22 cellular contexts compared by ENCODE assay signal in genomic region chr3:155420869-155421486, GRCh38.
DNase-seq lines count a peak whose midpoint lies in the region; ATAC-seq and TF ChIP-seq lines count a peak whose summit lies in the region.
"Had no signal": no experiment of that assay in that cellular context is flagged by ENCODE, and none has a peak within 500 bp of the region (broad histone marks: within the 10 kb centered on the region; RNA-seq: fewer than 3 reads in every experiment).

No MANE protein-coding gene starts in this region.

- TF ChIP-seq CTCF in BJ (IDR thresholded peaks at IDR 0.05; ENCODE audit: insufficient read depth, low read depth, low read length): 0 out of 2 replicates have a peak, but pooled peaks have one; percentile 2
- peak; percentile 37 to 52 for TF ChIP-seq CTCF in brain (conservative IDR thresholded peaks at IDR 0.05)
- peak; percentile 19 to 34 (median 22) for TF ChIP-seq CTCF in nephron (IDR thresholded peaks at IDR 0.05; ENCODE audit: unreplicated experiment in 3 of 3)

- no peaks in the 10 kb centered on the region for H3K27me3 ChIP-seq in BJ (ENCODE audit: control insufficient read depth, insufficient read depth, low read length)
- H3K27me3 ChIP-seq in HUES48 (ENCODE audit: control insufficient read depth, insufficient read depth, low read length): no peaks in the 10 kb centered on the region
- H3K27me3 ChIP-seq: gastrocnemius medialis, left lung, tibial nerve had no signal

- H3K4me3 ChIP-seq in BJ (ENCODE audit: low read depth, low read length): no peak overlapping the region
- no peak overlapping the region for H3K4me3 ChIP-seq in HUES48 (ENCODE audit: low read depth, low read length)
- H3K4me3 ChIP-seq: gastrocnemius medialis, left lung, tibial nerve had no signal

- H3K36me3 ChIP-seq in BJ (ENCODE audit: control insufficient read depth, insufficient read depth, low read length): no peaks in the 10 kb centered on the region
- no peaks in the 10 kb centered on the region for H3K36me3 ChIP-seq in HUES48 (ENCODE audit: control insufficient read depth, insufficient read depth, low read length)
- H3K36me3 ChIP-seq: gastrocnemius medialis, left lung, tibial nerve had no signal

- H3K27ac ChIP-seq in HUES48 (ENCODE audit: low read depth, low read length): peak overlapping the region; percentile 11
- H3K27ac ChIP-seq: gastrocnemius medialis, left lung, tibial nerve had no signal

- CTCF ChIA-PET in BJ (lab: Yijun Ruan, JAX): no interaction called here

- no peak for ATAC-seq in HG02678 (IDR thresholded peaks at IDR 0.05; ENCODE audit: unreplicated experiment)
- ATAC-seq: activated naive CD4-positive, alpha-beta T cell treated with anti-CD3 and anti-CD28 coated beads, Interleukin-2, amount 50 U/mL, for 72 hours; gastrocnemius medialis; left lung; right cardiac atrium; stimulated activated naive CD8-positive, alpha-beta T cell treated with anti-CD3 and anti-CD28 coated beads, Interleukin-15, Interleukin-2, amounts not matched to agents 100 U/mL and 50 U/mL, for 24 hours had no signal

- peak overlapping the region in 3 of 5 experiments; percentile 2 to 33 (median 13) for H3K27ac Mint-ChIP-seq in brain
- peak overlapping the region; percentile 10 to 34 (median 19) for H3K27ac Mint-ChIP-seq in nephron
- no peak overlapping the region for H3K27ac Mint-ChIP-seq in activated T-cell treated with anti-CD3 and anti-CD28 coated beads, Interleukin-2, amount 50 U/mL, for 24 hours
- H3K27ac Mint-ChIP-seq: activated naive CD4-positive, alpha-beta T cell treated with anti-CD3 and anti-CD28 coated beads, Interleukin-2, amount 50 U/mL, for 72 hours; CD8-positive, alpha-beta memory T cell; dendritic cell treated with granulocyte-macrophage colony-stimulating factor and Interleukin-4, amounts not matched to agents 40 ng/mL and 50 ng/mL, for 4 days had no signal

- no peaks in the 10 kb centered on the region for H3K27me3 Mint-ChIP-seq in brain
- H3K27me3 Mint-ChIP-seq in nephron (ENCODE audit: low read depth): no peaks in the 10 kb centered on the region
- H3K27me3 Mint-ChIP-seq in activated T-cell treated with anti-CD3 and anti-CD28 coated beads, Interleukin-2, amount 50 U/mL, for 24 hours: no peaks in the 10 kb centered on the region
- H3K27me3 Mint-ChIP-seq: dendritic cell treated with granulocyte-macrophage colony-stimulating factor and Interleukin-4, amounts not matched to agents 40 ng/mL and 50 ng/mL, for 4 days had no signal

- H3K4me1 Mint-ChIP-seq in brain (peaks cover 63% of the 10 kb centered on the region), nephron (peaks cover 41% of the 10 kb centered on the region)
- H3K4me1 Mint-ChIP-seq in activated T-cell treated with anti-CD3 and anti-CD28 coated beads, Interleukin-2, amount 50 U/mL, for 24 hours (ENCODE audit: low read depth): peaks cover 2% of the 10 kb centered on the region
- H3K4me1 Mint-ChIP-seq: CD8-positive, alpha-beta memory T cell had no signal

- H3K9me3 ChIP-seq in HUES48 (ENCODE audit: control insufficient read depth, insufficient read depth, low read length): no peaks in the 10 kb centered on the region
- H3K9me3 ChIP-seq: gastrocnemius medialis, left lung, tibial nerve had no signal

- H3K4me3 Mint-ChIP-seq in brain (no peak overlapping the region), nephron (no peak overlapping the region)
- H3K4me3 Mint-ChIP-seq in activated T-cell treated with anti-CD3 and anti-CD28 coated beads, Interleukin-2, amount 50 U/mL, for 24 hours: no peak overlapping the region
- H3K4me3 Mint-ChIP-seq: CD8-positive, alpha-beta memory T cell; dendritic cell treated with granulocyte-macrophage colony-stimulating factor and Interleukin-4, amounts not matched to agents 40 ng/mL and 50 ng/mL, for 4 days had no signal

- peaks cover 30% of the 10 kb centered on the region for H3K4me1 ChIP-seq in HUES48 (ENCODE audit: control insufficient read depth, insufficient read depth, low read length)
- H3K4me1 ChIP-seq: gastrocnemius medialis, left lung had no signal

- no peaks in the 10 kb centered on the region for H3K36me3 Mint-ChIP-seq in brain
- H3K36me3 Mint-ChIP-seq in nephron (ENCODE audit: low read depth): no peaks in the 10 kb centered on the region
- no peaks in the 10 kb centered on the region for H3K36me3 Mint-ChIP-seq in activated T-cell treated with anti-CD3 and anti-CD28 coated beads, Interleukin-2, amount 50 U/mL, for 24 hours (ENCODE audit: low read depth)
- H3K36me3 Mint-ChIP-seq: activated naive CD4-positive, alpha-beta T cell treated with anti-CD3 and anti-CD28 coated beads, Interleukin-2, amount 50 U/mL, for 72 hours; CD8-positive, alpha-beta memory T cell had no signal

- no peak overlapping the region for H3K9ac ChIP-seq in HUES48 (ENCODE audit: low read depth, low read length)

- POLR2A ChIA-PET in BJ (lab: Charles Lee): no interaction called here

- H3K9me3 Mint-ChIP-seq in brain: peaks cover 0 to 5% (median 3%) of the 10 kb centered on the region in 5 experiments
- no peaks in the 10 kb centered on the region for H3K9me3 Mint-ChIP-seq in nephron
- no peaks in the 10 kb centered on the region for H3K9me3 Mint-ChIP-seq in activated T-cell treated with anti-CD3 and anti-CD28 coated beads, Interleukin-2, amount 50 U/mL, for 24 hours

- DNase-seq in BJ (ENCODE audit: low read depth): no peak
- DNase-seq in EL: no peak
- DNase-seq in NCI-H774 (lab: John Stamatoyannopoulos, UW): no peak
- DNase-seq in activated T-cell treated with anti-CD3 and anti-CD28 coated beads, Interleukin-2, amount 50 U/mL, for 24 hours: no peak
- DNase-seq: activated CD4-positive, alpha-beta T cell treated with anti-CD3 and anti-CD28 coated beads, Interleukin-2, amount 50 U/mL, for 4 hours; CD8-positive, alpha-beta memory T cell; gastrocnemius medialis; HCEC 1CT; Kasumi-1; left lung; NCI-H1417; nucleus accumbens; right cardiac atrium; stimulated activated naive CD8-positive, alpha-beta T cell treated with anti-CD3 and anti-CD28 coated beads, Interleukin-15, Interleukin-2, amounts not matched to agents 100 U/mL and 50 U/mL, for 24 hours; T-helper 1 cell had no signal
